In the genomic region with DNA sequence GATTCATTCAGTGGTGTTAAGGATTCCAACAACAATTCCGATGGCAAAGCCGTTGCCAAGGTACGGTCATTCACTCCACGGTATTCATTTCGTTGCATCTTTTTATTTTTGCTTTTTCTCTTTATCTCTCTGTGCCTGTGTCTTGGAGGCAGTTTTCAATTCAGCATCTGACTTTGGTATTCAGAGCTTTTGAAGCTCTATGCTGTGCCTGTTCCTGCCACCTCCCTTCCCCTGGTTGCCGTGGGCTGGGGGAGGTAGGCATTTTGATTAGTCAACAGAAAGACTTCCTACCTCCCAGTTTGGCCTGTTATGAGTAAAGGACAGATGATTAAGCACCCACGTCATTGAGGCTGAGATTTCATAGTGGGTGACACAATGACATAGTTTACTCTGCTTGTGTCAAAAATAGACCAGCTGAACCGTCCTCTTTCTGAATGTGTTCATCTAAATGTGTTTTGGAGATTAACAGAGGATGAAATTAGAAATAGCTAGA, we compare ENCODE assay signal across 1 cellular context.
TF ChIP-seq lines count a peak whose summit lies in the region.

No MANE protein-coding gene starts in this region.

TF ChIP-seq in HEK293, 187 proteins besides CTCF, POLR2A, EP300 and RAD21 (continued from another document):
- TF ChIP-seq ZNF174 (tag by site-specific recombination; IDR thresholded peaks at IDR 0.05) (no peak), SALL2 (tag by site-specific recombination; IDR thresholded peaks at IDR 0.05; ENCODE audit: borderline replicate concordance) (no peak), ZNF626 (tag by site-specific recombination; IDR thresholded peaks at IDR 0.05) (no peak), TRIM28 (IDR thresholded peaks at IDR 0.05; ENCODE audit: borderline replicate concordance, low read length) (0 out of 2 replicates have a peak, but pooled peaks have one; percentile 31), ZIC2 (tag by site-specific recombination; IDR thresholded peaks at IDR 0.05) (no peak), IKZF3 (tag by site-specific recombination; IDR thresholded peaks at IDR 0.05) (no peak)
- TF ChIP-seq, protein P1, sequence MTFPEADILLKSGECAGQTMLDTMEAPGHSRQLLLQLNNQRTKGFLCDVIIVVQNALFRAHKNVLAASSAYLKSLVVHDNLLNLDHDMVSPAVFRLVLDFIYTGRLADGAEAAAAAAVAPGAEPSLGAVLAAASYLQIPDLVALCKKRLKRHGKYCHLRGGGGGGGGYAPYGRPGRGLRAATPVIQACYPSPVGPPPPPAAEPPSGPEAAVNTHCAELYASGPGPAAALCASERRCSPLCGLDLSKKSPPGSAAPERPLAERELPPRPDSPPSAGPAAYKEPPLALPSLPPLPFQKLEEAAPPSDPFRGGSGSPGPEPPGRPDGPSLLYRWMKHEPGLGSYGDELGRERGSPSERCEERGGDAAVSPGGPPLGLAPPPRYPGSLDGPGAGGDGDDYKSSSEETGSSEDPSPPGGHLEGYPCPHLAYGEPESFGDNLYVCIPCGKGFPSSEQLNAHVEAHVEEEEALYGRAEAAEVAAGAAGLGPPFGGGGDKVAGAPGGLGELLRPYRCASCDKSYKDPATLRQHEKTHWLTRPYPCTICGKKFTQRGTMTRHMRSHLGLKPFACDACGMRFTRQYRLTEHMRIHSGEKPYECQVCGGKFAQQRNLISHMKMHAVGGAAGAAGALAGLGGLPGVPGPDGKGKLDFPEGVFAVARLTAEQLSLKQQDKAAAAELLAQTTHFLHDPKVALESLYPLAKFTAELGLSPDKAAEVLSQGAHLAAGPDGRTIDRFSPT (tag by site-specific recombination; IDR thresholded peaks at IDR 0.05), result peak; percentile 49; the same call in 1 of the 2 replicates
- TF ChIP-seq, protein P2, sequence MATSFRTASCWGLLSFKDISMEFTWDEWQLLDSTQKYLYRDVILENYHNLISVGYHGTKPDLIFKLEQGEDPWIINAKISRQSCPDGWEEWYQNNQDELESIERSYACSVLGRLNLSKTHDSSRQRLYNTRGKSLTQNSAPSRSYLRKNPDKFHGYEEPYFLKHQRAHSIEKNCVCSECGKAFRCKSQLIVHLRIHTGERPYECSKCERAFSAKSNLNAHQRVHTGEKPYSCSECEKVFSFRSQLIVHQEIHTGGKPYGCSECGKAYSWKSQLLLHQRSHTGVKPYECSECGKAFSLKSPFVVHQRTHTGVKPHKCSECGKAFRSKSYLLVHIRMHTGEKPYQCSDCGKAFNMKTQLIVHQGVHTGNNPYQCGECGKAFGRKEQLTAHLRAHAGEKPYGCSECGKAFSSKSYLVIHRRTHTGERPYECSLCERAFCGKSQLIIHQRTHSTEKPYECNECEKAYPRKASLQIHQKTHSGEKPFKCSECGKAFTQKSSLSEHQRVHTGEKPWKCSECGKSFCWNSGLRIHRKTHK (tag by site-specific recombination; IDR thresholded peaks at IDR 0.05), result no peak
